Comparison of ENCODE assay signal across 24 cellular contexts in genomic region chr6:158413028-158413427, GRCh38.
"Had no signal": no experiment of that assay in that cellular context is flagged by ENCODE, and none has a peak within 500 bp of the region (broad histone marks: within the 10 kb centered on the region; RNA-seq: fewer than 3 reads in every experiment).

No MANE protein-coding gene starts in this region.

- H3K27ac ChIP-seq: hepatocyte, left ventricle myocardium inferior, neural progenitor cell, parathyroid adenoma, right atrium auricular region, thoracic aorta, uterus had no signal

- H3K4me3 Mint-ChIP-seq: activated CD4-positive, alpha-beta T cell treated with anti-CD3 and anti-CD28 coated beads for 36 hours; activated naive CD4-positive, alpha-beta T cell treated with anti-CD3 and anti-CD28 coated beads for 36 hours; activated naive CD8-positive, alpha-beta T cell treated with anti-CD3 and anti-CD28 coated beads, Interleukin-2, amount 10 ng/mL, durations not matched to agents 7 days and 5 days; dendritic cell treated with granulocyte-macrophage colony-stimulating factor and Interleukin-4, amounts not matched to agents 40 ng/mL and 50 ng/mL, for 4 days; naive thymus-derived CD4-positive, alpha-beta T cell; neural progenitor cell had no signal

- DNase-seq: activated CD4-positive, alpha-beta T cell treated with anti-CD3 and anti-CD28 coated beads for 36 hours; activated CD4-positive, CD25-positive, alpha-beta regulatory T cell; activated effector memory CD4-positive, alpha-beta T cell treated with Interleukin-2 at 50 U/mL for 16 hours; activated naive CD4-positive, alpha-beta T cell treated with anti-CD3 and anti-CD28 coated beads for 36 hours; activated naive CD8-positive, alpha-beta T cell treated with anti-CD3 and anti-CD28 coated beads, Interleukin-2, amount 10 ng/mL, durations not matched to agents 7 days and 5 days; effector CD4-positive, alpha-beta T cell; glutamatergic neuron; islet precursor cell; left ventricle myocardium inferior; midbrain; naive thymus-derived CD4-positive, alpha-beta T cell; occipital lobe; stimulated activated CD4-positive, alpha-beta T cell treated with anti-CD3 and anti-CD28 coated beads, Interleukin-15, amount 100 ng/mL, for 24 hours; stimulated activated CD4-positive, alpha-beta T cell treated with anti-CD3 and anti-CD28 coated beads, Interleukin-2, amount 100 ng/mL, for 24 hours; stimulated activated naive CD4-positive, alpha-beta T cell treated with Interleukin-2 at 50 U/mL for 16 hours; trophoblast cell; uterus had no signal

- H3K4me1 ChIP-seq: parathyroid adenoma, uterus had no signal

- H3K4me3 ChIP-seq: hepatocyte, left ventricle myocardium inferior, lung, neural progenitor cell, right atrium auricular region, thoracic aorta, uterus had no signal

- H2AFZ ChIP-seq: hepatocyte, neural progenitor cell, parathyroid adenoma had no signal

- H3K27me3 Mint-ChIP-seq: activated CD4-positive, alpha-beta T cell treated with anti-CD3 and anti-CD28 coated beads for 36 hours; activated naive CD8-positive, alpha-beta T cell treated with anti-CD3 and anti-CD28 coated beads, Interleukin-2, amount 10 ng/mL, durations not matched to agents 7 days and 5 days; dendritic cell treated with granulocyte-macrophage colony-stimulating factor and Interleukin-4, amounts not matched to agents 40 ng/mL and 50 ng/mL, for 4 days; naive thymus-derived CD4-positive, alpha-beta T cell had no signal

- H3K27ac Mint-ChIP-seq: activated CD4-positive, alpha-beta T cell treated with anti-CD3 and anti-CD28 coated beads for 36 hours; activated naive CD4-positive, alpha-beta T cell treated with anti-CD3 and anti-CD28 coated beads for 36 hours; activated naive CD8-positive, alpha-beta T cell treated with anti-CD3 and anti-CD28 coated beads, Interleukin-2, amount 10 ng/mL, durations not matched to agents 7 days and 5 days; dendritic cell treated with granulocyte-macrophage colony-stimulating factor and Interleukin-4, amounts not matched to agents 40 ng/mL and 50 ng/mL, for 4 days; naive thymus-derived CD4-positive, alpha-beta T cell; neural progenitor cell had no signal

- H3K36me3 ChIP-seq: neural progenitor cell, uterus had no signal

- H3K9ac ChIP-seq: neural progenitor cell, parathyroid adenoma had no signal

- H3K4me2 ChIP-seq: hepatocyte, neural progenitor cell had no signal

- H3K9me3 ChIP-seq: left ventricle myocardium inferior, right atrium auricular region, thoracic aorta, uterus had no signal

- H3K9me3 Mint-ChIP-seq: activated naive CD4-positive, alpha-beta T cell treated with anti-CD3 and anti-CD28 coated beads for 36 hours; activated naive CD8-positive, alpha-beta T cell treated with anti-CD3 and anti-CD28 coated beads, Interleukin-2, amount 10 ng/mL, durations not matched to agents 7 days and 5 days; dendritic cell treated with granulocyte-macrophage colony-stimulating factor and Interleukin-4, amounts not matched to agents 40 ng/mL and 50 ng/mL, for 4 days had no signal

- H3K27me3 ChIP-seq: hepatocyte, neural progenitor cell, right atrium auricular region, uterus had no signal

- ATAC-seq: activated CD4-positive, alpha-beta T cell treated with anti-CD3 and anti-CD28 coated beads for 36 hours; naive thymus-derived CD4-positive, alpha-beta T cell had no signal
